In the genomic region with DNA sequence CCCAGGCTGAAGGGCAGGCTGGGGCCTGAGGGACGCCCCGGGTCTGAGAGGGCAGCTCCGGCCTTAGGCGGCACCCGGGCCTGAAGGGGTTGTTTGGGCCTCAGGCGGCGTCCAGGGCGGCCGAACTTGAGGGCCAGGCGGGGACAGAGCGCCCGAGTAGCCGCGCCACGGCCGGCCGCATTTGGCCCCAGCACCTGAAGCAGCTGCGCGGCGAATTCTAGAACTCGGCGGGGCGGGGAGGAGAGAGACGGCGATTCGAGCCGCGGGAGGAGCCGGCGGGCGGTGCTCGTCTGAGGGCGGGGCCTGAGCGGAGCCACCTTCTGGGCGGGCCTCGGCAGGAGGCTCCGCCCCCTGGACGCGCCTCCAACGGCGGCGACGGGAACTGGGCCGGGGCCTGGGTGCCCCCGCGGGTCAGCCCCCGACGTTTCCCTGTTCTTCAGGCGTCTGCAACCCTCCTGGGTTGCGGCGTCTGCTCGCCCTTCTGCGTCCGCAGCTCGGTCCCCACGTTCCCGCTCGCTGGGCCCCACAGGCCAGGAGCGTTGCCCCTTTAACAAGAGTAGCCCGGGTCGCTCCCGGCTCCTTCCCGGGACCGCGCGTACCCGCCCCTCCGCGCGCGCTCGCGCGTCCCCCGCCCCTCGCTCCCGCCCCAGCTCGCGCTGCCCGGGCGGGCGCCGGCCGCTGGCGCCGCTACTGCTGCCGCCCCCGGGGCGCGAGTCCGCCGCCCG, we compare ENCODE assay signal across 1 cellular context.
TF ChIP-seq lines count a peak whose summit lies in the region.

A gene with protein sequence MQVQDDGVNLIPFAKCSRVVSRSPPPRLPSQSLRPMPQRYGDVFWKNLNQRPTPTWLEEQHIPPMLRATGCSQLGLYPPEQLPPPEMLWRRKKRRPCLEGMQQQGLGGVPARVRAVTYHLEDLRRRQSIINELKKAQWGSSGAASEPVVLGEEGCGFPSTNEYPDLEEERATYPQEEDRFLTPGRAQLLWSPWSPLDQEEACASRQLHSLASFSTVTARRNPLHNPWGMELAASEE (minus strand): TSS at position 221 of the 725 bp plus-strand sequence. CDS start 3,085 bp downstream, outside the sequence.
A gene (plus strand): TSS at position 649 of the 725 bp plus-strand sequence. CDS start 2,297 bp downstream, outside the sequence.

TF ChIP-seq in HEK293, 187 proteins besides CTCF, POLR2A, EP300 and RAD21 (continues in another document):
- TF ChIP-seq, protein P1, sequence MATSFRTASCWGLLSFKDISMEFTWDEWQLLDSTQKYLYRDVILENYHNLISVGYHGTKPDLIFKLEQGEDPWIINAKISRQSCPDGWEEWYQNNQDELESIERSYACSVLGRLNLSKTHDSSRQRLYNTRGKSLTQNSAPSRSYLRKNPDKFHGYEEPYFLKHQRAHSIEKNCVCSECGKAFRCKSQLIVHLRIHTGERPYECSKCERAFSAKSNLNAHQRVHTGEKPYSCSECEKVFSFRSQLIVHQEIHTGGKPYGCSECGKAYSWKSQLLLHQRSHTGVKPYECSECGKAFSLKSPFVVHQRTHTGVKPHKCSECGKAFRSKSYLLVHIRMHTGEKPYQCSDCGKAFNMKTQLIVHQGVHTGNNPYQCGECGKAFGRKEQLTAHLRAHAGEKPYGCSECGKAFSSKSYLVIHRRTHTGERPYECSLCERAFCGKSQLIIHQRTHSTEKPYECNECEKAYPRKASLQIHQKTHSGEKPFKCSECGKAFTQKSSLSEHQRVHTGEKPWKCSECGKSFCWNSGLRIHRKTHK (tag by site-specific recombination; IDR thresholded peaks at IDR 0.05): no peak
- TF ChIP-seq ZBTB48 (tag by site-specific recombination; IDR thresholded peaks at IDR 0.05) (no peak), ZNF394 (tag by site-specific recombination; IDR thresholded peaks at IDR 0.05; ENCODE audit: borderline replicate concordance) (0 out of 2 replicates have a peak, but pooled peaks have one; percentile 29), ZNF514 (tag by site-specific recombination; IDR thresholded peaks at IDR 0.05) (no peak), ZNF544 (tag by site-specific recombination; IDR thresholded peaks at IDR 0.05) (no peak), ZFP41 (tag by site-specific recombination; IDR thresholded peaks at IDR 0.05; ENCODE audit: borderline replicate concordance) (no peak), ZNF19 (tag by site-specific recombination; IDR thresholded peaks at IDR 0.05; ENCODE audit: low read depth) (no peak), ZNF670 (tag by site-specific recombination; IDR thresholded peaks at IDR 0.05; ENCODE audit: low read depth) (no peak), TRIM28 (IDR thresholded peaks at IDR 0.05; ENCODE audit: borderline replicate concordance, low read length) (no peak), MZF1 (tag by site-specific recombination; IDR thresholded peaks at IDR 0.05; ENCODE audit: borderline replicate concordance) (no peak), GLI2 (tag by site-specific recombination; IDR thresholded peaks at IDR 0.05; ENCODE audit: borderline replicate concordance, low read depth) (no peak), SP2 (tag by site-specific recombination; IDR thresholded peaks at IDR 0.05) (peak; percentile 81), ZNF311 (tag by site-specific recombination; IDR thresholded peaks at IDR 0.05; ENCODE audit: borderline replicate concordance) (no peak), ZNF426 (tag by site-specific recombination; IDR thresholded peaks at IDR 0.05) (no peak), ZNF558 (tag by site-specific recombination; IDR thresholded peaks at IDR 0.05) (no peak), KLF10 (tag by site-specific recombination; IDR thresholded peaks at IDR 0.05) (peak; percentile 88), EGR2 (tag by site-specific recombination; IDR thresholded peaks at IDR 0.05; ENCODE audit: low read depth) (no peak), ZNF248 (tag by site-specific recombination; IDR thresholded peaks at IDR 0.05) (no peak), ZNF391 (tag by site-specific recombination; IDR thresholded peaks at IDR 0.05; ENCODE audit: borderline replicate concordance, low read depth) (0 out of 2 replicates have a peak, but pooled peaks have one; percentile 10), ZNF184 (tag by site-specific recombination; IDR thresholded peaks at IDR 0.05) (0 out of 2 replicates have a peak, but pooled peaks have one; percentile 61), HOXA7 (CRISPR knock-in tag; IDR thresholded peaks at IDR 0.05; ENCODE audit: borderline replicate concordance) (no peak), ZNF843 (tag by site-specific recombination; IDR thresholded peaks at IDR 0.05) (no peak), BCL11B (tag by site-specific recombination; IDR thresholded peaks at IDR 0.05; ENCODE audit: low read depth) (peak; percentile 54), ZNF555 (tag by site-specific recombination; conservative IDR thresholded peaks at IDR 0.05) (no peak), ZXDB (tag by site-specific recombination; IDR thresholded peaks at IDR 0.05) (no peak), ZNF155 (tag by site-specific recombination; IDR thresholded peaks at IDR 0.05) (no peak), SP7 (tag by site-specific recombination; IDR thresholded peaks at IDR 0.05) (peak; percentile 45; the same call in 1 of the 2 replicates), ZIC2 (tag by site-specific recombination; IDR thresholded peaks at IDR 0.05) (peak; percentile 46; the same call in 1 of the 2 replicates), ZNF350 (tag by site-specific recombination; IDR thresholded peaks at IDR 0.05) (no peak), ZFP37 (tag by site-specific recombination; IDR thresholded peaks at IDR 0.05) (no peak), ZNF16 (tag by site-specific recombination; IDR thresholded peaks at IDR 0.05; ENCODE audit: low read depth) (no peak)
- TF ChIP-seq, protein P2, sequence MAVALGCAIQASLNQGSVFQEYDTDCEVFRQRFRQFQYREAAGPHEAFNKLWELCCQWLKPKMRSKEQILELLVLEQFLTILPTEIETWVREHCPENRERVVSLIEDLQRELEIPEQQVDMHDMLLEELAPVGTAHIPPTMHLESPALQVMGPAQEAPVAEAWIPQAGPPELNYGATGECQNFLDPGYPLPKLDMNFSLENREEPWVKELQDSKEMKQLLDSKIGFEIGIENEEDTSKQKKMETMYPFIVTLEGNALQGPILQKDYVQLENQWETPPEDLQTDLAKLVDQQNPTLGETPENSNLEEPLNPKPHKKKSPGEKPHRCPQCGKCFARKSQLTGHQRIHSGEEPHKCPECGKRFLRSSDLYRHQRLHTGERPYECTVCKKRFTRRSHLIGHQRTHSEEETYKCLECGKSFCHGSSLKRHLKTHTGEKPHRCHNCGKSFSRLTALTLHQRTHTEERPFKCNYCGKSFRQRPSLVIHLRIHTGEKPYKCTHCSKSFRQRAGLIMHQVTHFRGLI (tag by site-specific recombination; IDR thresholded peaks at IDR 0.05): no peak
- TF ChIP-seq, protein P3, sequence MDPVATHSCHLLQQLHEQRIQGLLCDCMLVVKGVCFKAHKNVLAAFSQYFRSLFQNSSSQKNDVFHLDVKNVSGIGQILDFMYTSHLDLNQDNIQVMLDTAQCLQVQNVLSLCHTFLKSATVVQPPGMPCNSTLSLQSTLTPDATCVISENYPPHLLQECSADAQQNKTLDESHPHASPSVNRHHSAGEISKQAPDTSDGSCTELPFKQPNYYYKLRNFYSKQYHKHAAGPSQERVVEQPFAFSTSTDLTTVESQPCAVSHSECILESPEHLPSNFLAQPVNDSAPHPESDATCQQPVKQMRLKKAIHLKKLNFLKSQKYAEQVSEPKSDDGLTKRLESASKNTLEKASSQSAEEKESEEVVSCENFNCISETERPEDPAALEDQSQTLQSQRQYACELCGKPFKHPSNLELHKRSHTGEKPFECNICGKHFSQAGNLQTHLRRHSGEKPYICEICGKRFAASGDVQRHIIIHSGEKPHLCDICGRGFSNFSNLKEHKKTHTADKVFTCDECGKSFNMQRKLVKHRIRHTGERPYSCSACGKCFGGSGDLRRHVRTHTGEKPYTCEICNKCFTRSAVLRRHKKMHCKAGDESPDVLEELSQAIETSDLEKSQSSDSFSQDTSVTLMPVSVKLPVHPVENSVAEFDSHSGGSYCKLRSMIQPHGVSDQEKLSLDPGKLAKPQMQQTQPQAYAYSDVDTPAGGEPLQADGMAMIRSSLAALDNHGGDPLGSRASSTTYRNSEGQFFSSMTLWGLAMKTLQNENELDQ (tag by site-specific recombination; IDR thresholded peaks at IDR 0.05; ENCODE audit: low read depth): no peak
- TF ChIP-seq, protein P4, sequence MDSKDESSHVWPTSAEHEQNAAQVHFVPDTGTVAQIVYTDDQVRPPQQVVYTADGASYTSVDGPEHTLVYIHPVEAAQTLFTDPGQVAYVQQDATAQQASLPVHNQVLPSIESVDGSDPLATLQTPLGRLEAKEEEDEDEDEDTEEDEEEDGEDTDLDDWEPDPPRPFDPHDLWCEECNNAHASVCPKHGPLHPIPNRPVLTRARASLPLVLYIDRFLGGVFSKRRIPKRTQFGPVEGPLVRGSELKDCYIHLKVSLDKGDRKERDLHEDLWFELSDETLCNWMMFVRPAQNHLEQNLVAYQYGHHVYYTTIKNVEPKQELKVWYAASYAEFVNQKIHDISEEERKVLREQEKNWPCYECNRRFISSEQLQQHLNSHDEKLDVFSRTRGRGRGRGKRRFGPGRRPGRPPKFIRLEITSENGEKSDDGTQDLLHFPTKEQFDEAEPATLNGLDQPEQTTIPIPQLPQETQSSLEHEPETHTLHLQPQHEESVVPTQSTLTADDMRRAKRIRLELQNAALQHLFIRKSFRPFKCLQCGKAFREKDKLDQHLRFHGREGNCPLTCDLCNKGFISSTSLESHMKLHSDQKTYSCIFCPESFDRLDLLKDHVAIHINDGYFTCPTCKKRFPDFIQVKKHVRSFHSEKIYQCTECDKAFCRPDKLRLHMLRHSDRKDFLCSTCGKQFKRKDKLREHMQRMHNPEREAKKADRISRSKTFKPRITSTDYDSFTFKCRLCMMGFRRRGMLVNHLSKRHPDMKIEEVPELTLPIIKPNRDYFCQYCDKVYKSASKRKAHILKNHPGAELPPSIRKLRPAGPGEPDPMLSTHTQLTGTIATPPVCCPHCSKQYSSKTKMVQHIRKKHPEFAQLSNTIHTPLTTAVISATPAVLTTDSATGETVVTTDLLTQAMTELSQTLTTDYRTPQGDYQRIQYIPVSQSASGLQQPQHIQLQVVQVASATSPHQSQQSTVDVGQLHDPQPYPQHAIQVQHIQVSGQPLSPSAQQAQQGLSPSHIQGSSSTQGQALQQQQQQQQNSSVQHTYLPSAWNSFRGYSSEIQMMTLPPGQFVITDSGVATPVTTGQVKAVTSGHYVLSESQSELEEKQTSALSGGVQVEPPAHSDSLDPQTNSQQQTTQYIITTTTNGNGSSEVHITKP (tag by site-specific recombination; IDR thresholded peaks at IDR 0.05): peak; percentile 83
- TF ChIP-seq, protein P5, sequence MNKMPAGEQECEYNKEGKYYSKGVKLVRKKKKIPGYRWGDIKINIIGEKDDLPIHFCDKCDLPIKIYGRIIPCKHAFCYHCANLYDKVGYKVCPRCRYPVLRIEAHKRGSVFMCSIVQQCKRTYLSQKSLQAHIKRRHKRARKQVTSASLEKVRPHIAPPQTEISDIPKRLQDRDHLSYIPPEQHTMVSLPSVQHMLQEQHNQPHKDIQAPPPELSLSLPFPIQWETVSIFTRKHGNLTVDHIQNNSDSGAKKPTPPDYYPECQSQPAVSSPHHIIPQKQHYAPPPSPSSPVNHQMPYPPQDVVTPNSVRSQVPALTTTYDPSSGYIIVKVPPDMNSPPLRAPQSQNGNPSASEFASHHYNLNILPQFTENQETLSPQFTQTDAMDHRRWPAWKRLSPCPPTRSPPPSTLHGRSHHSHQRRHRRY (tag by site-specific recombination; IDR thresholded peaks at IDR 0.05): no peak
- TF ChIP-seq, protein P6, sequence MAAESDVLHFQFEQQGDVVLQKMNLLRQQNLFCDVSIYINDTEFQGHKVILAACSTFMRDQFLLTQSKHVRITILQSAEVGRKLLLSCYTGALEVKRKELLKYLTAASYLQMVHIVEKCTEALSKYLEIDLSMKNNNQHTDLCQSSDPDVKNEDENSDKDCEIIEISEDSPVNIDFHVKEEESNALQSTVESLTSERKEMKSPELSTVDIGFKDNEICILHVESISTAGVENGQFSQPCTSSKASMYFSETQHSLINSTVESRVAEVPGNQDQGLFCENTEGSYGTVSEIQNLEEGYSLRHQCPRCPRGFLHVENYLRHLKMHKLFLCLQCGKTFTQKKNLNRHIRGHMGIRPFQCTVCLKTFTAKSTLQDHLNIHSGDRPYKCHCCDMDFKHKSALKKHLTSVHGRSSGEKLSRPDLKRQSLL (tag by site-specific recombination; IDR thresholded peaks at IDR 0.05): peak; percentile 7; the same call in 1 of the 2 replicates
- TF ChIP-seq, protein P7, sequence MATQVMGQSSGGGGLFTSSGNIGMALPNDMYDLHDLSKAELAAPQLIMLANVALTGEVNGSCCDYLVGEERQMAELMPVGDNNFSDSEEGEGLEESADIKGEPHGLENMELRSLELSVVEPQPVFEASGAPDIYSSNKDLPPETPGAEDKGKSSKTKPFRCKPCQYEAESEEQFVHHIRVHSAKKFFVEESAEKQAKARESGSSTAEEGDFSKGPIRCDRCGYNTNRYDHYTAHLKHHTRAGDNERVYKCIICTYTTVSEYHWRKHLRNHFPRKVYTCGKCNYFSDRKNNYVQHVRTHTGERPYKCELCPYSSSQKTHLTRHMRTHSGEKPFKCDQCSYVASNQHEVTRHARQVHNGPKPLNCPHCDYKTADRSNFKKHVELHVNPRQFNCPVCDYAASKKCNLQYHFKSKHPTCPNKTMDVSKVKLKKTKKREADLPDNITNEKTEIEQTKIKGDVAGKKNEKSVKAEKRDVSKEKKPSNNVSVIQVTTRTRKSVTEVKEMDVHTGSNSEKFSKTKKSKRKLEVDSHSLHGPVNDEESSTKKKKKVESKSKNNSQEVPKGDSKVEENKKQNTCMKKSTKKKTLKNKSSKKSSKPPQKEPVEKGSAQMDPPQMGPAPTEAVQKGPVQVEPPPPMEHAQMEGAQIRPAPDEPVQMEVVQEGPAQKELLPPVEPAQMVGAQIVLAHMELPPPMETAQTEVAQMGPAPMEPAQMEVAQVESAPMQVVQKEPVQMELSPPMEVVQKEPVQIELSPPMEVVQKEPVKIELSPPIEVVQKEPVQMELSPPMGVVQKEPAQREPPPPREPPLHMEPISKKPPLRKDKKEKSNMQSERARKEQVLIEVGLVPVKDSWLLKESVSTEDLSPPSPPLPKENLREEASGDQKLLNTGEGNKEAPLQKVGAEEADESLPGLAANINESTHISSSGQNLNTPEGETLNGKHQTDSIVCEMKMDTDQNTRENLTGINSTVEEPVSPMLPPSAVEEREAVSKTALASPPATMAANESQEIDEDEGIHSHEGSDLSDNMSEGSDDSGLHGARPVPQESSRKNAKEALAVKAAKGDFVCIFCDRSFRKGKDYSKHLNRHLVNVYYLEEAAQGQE (tag by site-specific recombination; IDR thresholded peaks at IDR 0.05): no peak
- TF ChIP-seq, protein P8, sequence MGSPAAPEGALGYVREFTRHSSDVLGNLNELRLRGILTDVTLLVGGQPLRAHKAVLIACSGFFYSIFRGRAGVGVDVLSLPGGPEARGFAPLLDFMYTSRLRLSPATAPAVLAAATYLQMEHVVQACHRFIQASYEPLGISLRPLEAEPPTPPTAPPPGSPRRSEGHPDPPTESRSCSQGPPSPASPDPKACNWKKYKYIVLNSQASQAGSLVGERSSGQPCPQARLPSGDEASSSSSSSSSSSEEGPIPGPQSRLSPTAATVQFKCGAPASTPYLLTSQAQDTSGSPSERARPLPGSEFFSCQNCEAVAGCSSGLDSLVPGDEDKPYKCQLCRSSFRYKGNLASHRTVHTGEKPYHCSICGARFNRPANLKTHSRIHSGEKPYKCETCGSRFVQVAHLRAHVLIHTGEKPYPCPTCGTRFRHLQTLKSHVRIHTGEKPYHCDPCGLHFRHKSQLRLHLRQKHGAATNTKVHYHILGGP (tag by site-specific recombination; IDR thresholded peaks at IDR 0.05): no peak
